ENCODE assay signal across 11 cellular contexts in genomic region chr6:24228681-24229255, GRCh38.
DNase-seq lines count a peak whose midpoint lies in the region; ATAC-seq and TF ChIP-seq lines count a peak whose summit lies in the region.
"Had no signal": no experiment of that assay in that cellular context is flagged by ENCODE, and none has a peak within 500 bp of the region (broad histone marks: within the 10 kb centered on the region; RNA-seq: fewer than 3 reads in every experiment).

No MANE protein-coding gene starts in this region.

- H3K27ac ChIP-seq in naive thymus-derived CD4-positive, alpha-beta T cell (ENCODE audit: low read depth, low read length), result no peak overlapping the region
- peak overlapping the region in 1 of 4 donors; percentile 21 for H3K27ac ChIP-seq in esophagus muscularis mucosa (replicated peaks in 1 of 4)
- H3K27ac ChIP-seq: transverse colon had no signal

- no peaks in the 10 kb centered on the region for H3K36me3 Mint-ChIP-seq in WTC11
- no peaks in the 10 kb centered on the region for H3K36me3 Mint-ChIP-seq in naive thymus-derived CD4-positive, alpha-beta T cell

- WGBS in esophagus muscularis mucosa, result 71% methylated on average over 3 of the region's 3 CpGs

- TF ChIP-seq CTCF in GM12865 (IDR thresholded peaks at IDR 0.05; ENCODE audit: insufficient read depth, low read depth, low read length, missing control alignments) (no peak), WTC11 (IDR thresholded peaks at IDR 0.05) (no peak), esophagus muscularis mucosa (IDR thresholded peaks at IDR 0.05) (no peak)

- CTCF ChIA-PET in WTC11 (lab: Charles Lee), result no interaction called here
- CTCF ChIA-PET in naive thymus-derived CD4-positive, alpha-beta T cell (lab: Charles Lee), result no interaction called here

- intact Hi-C loops in naive thymus-derived CD4-positive, alpha-beta T cell (cut with micrococcal nuclease), result no loop called here
- intact Hi-C loops in esophagus muscularis mucosa (cut with DNase I), result no loop called here

- H3K27ac Mint-ChIP-seq in WTC11, result 0 out of 2 replicates have a peak overlapping the region, but pooled peaks have one; percentile 41
- no peak overlapping the region for H3K27ac Mint-ChIP-seq in naive thymus-derived CD4-positive, alpha-beta T cell

- TF ChIP-seq POLR2A in esophagus muscularis mucosa (IDR thresholded peaks at IDR 0.05; ENCODE audit: low read depth), result no peak

- POLR2A ChIA-PET in WTC11 (lab: Charles Lee), result no interaction called here
- POLR2A ChIA-PET in naive thymus-derived CD4-positive, alpha-beta T cell (lab: Charles Lee), result no interaction called here

- H3K4me3 Mint-ChIP-seq in WTC11, result no peak overlapping the region
- H3K4me3 Mint-ChIP-seq in naive thymus-derived CD4-positive, alpha-beta T cell, result no peak overlapping the region

- DNase-seq in GM12865 (ENCODE audit: low read depth), result peak; percentile 52
- DNase-seq in WTC11 (ENCODE audit: low spot score), result no peak
- DNase-seq in naive thymus-derived CD4-positive, alpha-beta T cell, result no peak
- no peak for DNase-seq in esophagus muscularis mucosa (ENCODE audit: extremely low spot score)
- DNase-seq in NCI-H2171 (lab: John Stamatoyannopoulos, UW), result no peak
- DNase-seq: NCI-H526 treated with DMSO at 0.1 percent for 48 hours, transverse colon had no signal

- no peaks in the 10 kb centered on the region for H3K9me3 ChIP-seq in naive thymus-derived CD4-positive, alpha-beta T cell (ENCODE audit: control insufficient read depth in 2 of 3, low read length in 3 of 3)
- H3K9me3 ChIP-seq in esophagus muscularis mucosa, result no peaks in the 10 kb centered on the region
- H3K9me3 ChIP-seq: transverse colon had no signal

- no peaks in the 10 kb centered on the region for H3K27me3 ChIP-seq in naive thymus-derived CD4-positive, alpha-beta T cell (ENCODE audit: control insufficient read depth in 2 of 2, insufficient read depth in 2 of 2, low read length in 2 of 2)
- H3K27me3 ChIP-seq in esophagus muscularis mucosa, result no peaks in the 10 kb centered on the region
- H3K27me3 ChIP-seq: transverse colon had no signal

- H3K4me1 ChIP-seq in naive thymus-derived CD4-positive, alpha-beta T cell (ENCODE audit: control insufficient read depth in 2 of 2, insufficient read depth in 2 of 2, low read length in 2 of 2), result no peaks in the 10 kb centered on the region
- H3K4me1 ChIP-seq in esophagus muscularis mucosa, result peaks cover 0 to 28% (median 27%) of the 10 kb centered on the region in 4 donors
- H3K4me1 ChIP-seq: transverse colon had no signal

- peaks cover 27% of the 10 kb centered on the region for H3K4me1 Mint-ChIP-seq in WTC11
- H3K4me1 Mint-ChIP-seq in naive thymus-derived CD4-positive, alpha-beta T cell, result peaks cover 0 to 1% (median 0%) of the 10 kb centered on the region in 7 donors

- H3K9me3 Mint-ChIP-seq in WTC11, result no peaks in the 10 kb centered on the region
- peaks cover 0 to 3% (median 0%) of the 10 kb centered on the region in 11 donors for H3K9me3 Mint-ChIP-seq in naive thymus-derived CD4-positive, alpha-beta T cell

- no peaks in the 10 kb centered on the region for H3K27me3 Mint-ChIP-seq in WTC11 (ENCODE audit: low read depth)
- H3K27me3 Mint-ChIP-seq in naive thymus-derived CD4-positive, alpha-beta T cell, result peaks cover 3 to 50% (median 37%) of the 10 kb centered on the region in 5 donors

- ATAC-seq in HG03280 (IDR thresholded peaks at IDR 0.05; ENCODE audit: unreplicated experiment) (peak; percentile 71), WTC11 (no peak), GM18517 (IDR thresholded peaks at IDR 0.05; ENCODE audit: unreplicated experiment) (no peak), esophagus mucosa (no peak)
- peak; percentile 74 for ATAC-seq in naive thymus-derived CD4-positive, alpha-beta T cell

- H3K4me3 ChIP-seq in GM12865 (ENCODE audit: low read depth, low read length), result no peak overlapping the region
- H3K4me3 ChIP-seq in naive thymus-derived CD4-positive, alpha-beta T cell (ENCODE audit: low read length), result no peak overlapping the region
- no peak overlapping the region for H3K4me3 ChIP-seq in esophagus muscularis mucosa
- H3K4me3 ChIP-seq: skin epidermis, transverse colon had no signal

- H3K36me3 ChIP-seq in naive thymus-derived CD4-positive, alpha-beta T cell (ENCODE audit: control insufficient read depth in 2 of 3, insufficient read depth in 3 of 3, low read length in 3 of 3), result no peaks in the 10 kb centered on the region
- H3K36me3 ChIP-seq in esophagus muscularis mucosa, result no peaks in the 10 kb centered on the region
- H3K36me3 ChIP-seq: transverse colon had no signal

- TF ChIP-seq EP300 in esophagus muscularis mucosa (IDR thresholded peaks at IDR 0.05), result no peak

TF ChIP-seq in WTC11, 78 proteins besides CTCF, POLR2A, EP300 and RAD21:
- TF ChIP-seq AFF4 (CRISPR knock-in tag; IDR thresholded peaks at IDR 0.05; ENCODE audit: borderline replicate concordance), result no peak
- no peak for TF ChIP-seq E2F1 (CRISPR knock-in tag; IDR thresholded peaks at IDR 0.05)
- TF ChIP-seq CREM (CRISPR knock-in tag; IDR thresholded peaks at IDR 0.05), result no peak
- no peak for TF ChIP-seq ARID4B (CRISPR knock-in tag; IDR thresholded peaks at IDR 0.05; ENCODE audit: borderline replicate concordance)
- TF ChIP-seq USF2 (CRISPR knock-in tag; IDR thresholded peaks at IDR 0.05), result no peak

Comparison
In these comparisons a context has a peak if more than half of its experiments do, and no peak if none do; other contexts are left out.
1. ATAC-seq: peak in HG03280 (single experiment) and naive thymus-derived CD4-positive, alpha-beta T cell (single experiment); none in WTC11 (single experiment), GM18517 (single experiment) and esophagus mucosa (single experiment).